In genomic region chr1:209207126-209207700, GRCh38 we compare ENCODE assay signal across 8 cellular contexts.
A peak's percentile ranks its signal among the peaks of the same experiment; 100 is the strongest.
DNase-seq lines count a peak whose midpoint lies in the region; ATAC-seq, FAIRE-seq and TF ChIP-seq lines count a peak whose summit lies in the region.

No MANE protein-coding gene starts in this region.

- no peak overlapping the region for H3K27ac Mint-ChIP-seq in activated T-helper 17 cell treated with anti-CD3 and anti-CD28 coated beads, Interleukin-2, amount 50 U/mL, for 72 hours

- H3K36me3 ChIP-seq in bronchial epithelial cell (ENCODE audit: control insufficient read depth, insufficient read depth, low read length) (no peaks in the 10 kb centered on the region), muscle layer of colon (ENCODE audit: insufficient read depth, low read length) (no peaks in the 10 kb centered on the region)

- DNase-seq in Ammon's horn (ENCODE audit: low spot score): peak; percentile 65
- no peak for DNase-seq in bronchial epithelial cell (ENCODE audit: low read depth)
- no peak for DNase-seq in HuH-7 (ENCODE audit: low spot score)
- DNase-seq in activated CD8-positive, alpha-beta memory T cell treated with anti-CD3 and anti-CD28 coated beads for 24 hours: no peak
- DNase-seq in SW 1271 (lab: John Stamatoyannopoulos, UW): no peak

- peaks cover 16% of the 10 kb centered on the region for H3K4me1 ChIP-seq in muscle layer of colon (ENCODE audit: insufficient read depth, low read length)

- no peaks in the 10 kb centered on the region for H3K9me3 Mint-ChIP-seq in activated T-helper 17 cell treated with anti-CD3 and anti-CD28 coated beads, Interleukin-2, amount 50 U/mL, for 72 hours

- peak; percentile 18 for FAIRE-seq in bronchial epithelial cell (lab: Jason Lieb, UNC)

- ATAC-seq in HG02588 (IDR thresholded peaks at IDR 0.05; ENCODE audit: unreplicated experiment): peak; percentile 44
- no peak for ATAC-seq in activated T-helper 17 cell treated with anti-CD3 and anti-CD28 coated beads, Interleukin-2, amount 50 U/mL, for 72 hours (replicated peaks)

- H3K27me3 ChIP-seq in bronchial epithelial cell (ENCODE audit: control insufficient read depth, insufficient read depth, low read length): no peaks in the 10 kb centered on the region
- peaks cover 0 to 6% of the 10 kb centered on the region in 2 donors for H3K27me3 ChIP-seq in muscle layer of colon (ENCODE audit: control insufficient read depth in 1 of 2, insufficient read depth in 2 of 2, low read length in 2 of 2)

- no peak overlapping the region for H3K9ac ChIP-seq in muscle layer of colon (ENCODE audit: low read length)

- no peaks in the 10 kb centered on the region for H3K36me3 Mint-ChIP-seq in activated T-helper 17 cell treated with anti-CD3 and anti-CD28 coated beads, Interleukin-2, amount 50 U/mL, for 72 hours (ENCODE audit: low read depth)

- H3K9me3 ChIP-seq in muscle layer of colon (ENCODE audit: low read length): no peaks in the 10 kb centered on the region

- no peak overlapping the region for H3K27ac ChIP-seq in muscle layer of colon (ENCODE audit: low read depth, low read length)

- peaks cover 44% of the 10 kb centered on the region for H3K27me3 Mint-ChIP-seq in activated T-helper 17 cell treated with anti-CD3 and anti-CD28 coated beads, Interleukin-2, amount 50 U/mL, for 72 hours

- H3K4me3 Mint-ChIP-seq in activated T-helper 17 cell treated with anti-CD3 and anti-CD28 coated beads, Interleukin-2, amount 50 U/mL, for 72 hours: no peak overlapping the region

- no peaks in the 10 kb centered on the region for H3K4me1 Mint-ChIP-seq in activated T-helper 17 cell treated with anti-CD3 and anti-CD28 coated beads, Interleukin-2, amount 50 U/mL, for 72 hours

- no peak for TF ChIP-seq CTCF in bronchial epithelial cell (IDR thresholded peaks at IDR 0.05; ENCODE audit: insufficient read depth, low read length, severe bottlenecking)

- H3K4me3 ChIP-seq in bronchial epithelial cell (ENCODE audit: low read depth, low read length) (peak overlapping the region; percentile 30), muscle layer of colon (ENCODE audit: low read depth in 1 of 2, low read length in 2 of 2) (peak overlapping the region; percentile 18 to 58)
